ENCODE assay signal across 9 cellular contexts in genomic region chr16:53132406-53132805, GRCh38.
DNase-seq lines count a peak whose midpoint lies in the region; ATAC-seq and TF ChIP-seq lines count a peak whose summit lies in the region.
"Had no signal": no experiment of that assay in that cellular context is flagged by ENCODE, and none has a peak within 500 bp of the region (broad histone marks: within the 10 kb centered on the region; RNA-seq: fewer than 3 reads in every experiment).

No MANE protein-coding gene starts in this region.

- DNase-seq in AG09309 (ENCODE audit: low read depth) (no peak), brain microvascular endothelial cell (no peak), NCI-H1417 treated with DMSO at 0.1 percent for 48 hours (lab: John Stamatoyannopoulos, UW) (no peak), dermis blood vessel endothelial cell (no peak)
- DNase-seq: NCI-H446 had no signal

- H3K36me3 ChIP-seq in HUES6 (ENCODE audit: control insufficient read depth, insufficient read depth, low read length) (no peaks in the 10 kb centered on the region), brain microvascular endothelial cell (replicated peaks) (no peaks in the 10 kb centered on the region), mesodermal cell (ENCODE audit: control insufficient read depth, insufficient read depth, low read length) (peaks cover 6% of the 10 kb centered on the region)

- H3K9ac ChIP-seq in HUES6 (ENCODE audit: low read length), result no peak overlapping the region

- H3K9me3 ChIP-seq in HUES6 (ENCODE audit: control insufficient read depth, insufficient read depth, low read depth, low read length) (no peaks in the 10 kb centered on the region), mesodermal cell (ENCODE audit: control insufficient read depth, low read length) (no peaks in the 10 kb centered on the region)

- H3K27me3 ChIP-seq in HUES6 (ENCODE audit: control insufficient read depth, insufficient read depth, low read length) (no peaks in the 10 kb centered on the region), brain microvascular endothelial cell (replicated peaks) (no peaks in the 10 kb centered on the region)

- 95% methylated on average over 3 of the region's 6 CpGs; no CpG with 5 or more reads in 1 of the 2 experiments for WGBS in mesodermal cell (ENCODE audit: insufficient coverage in 2 of 2), 2 experiments

- in situ Hi-C loops in brain microvascular endothelial cell (cut with HindIII; ENCODE audit: low pct_ligation_motif_present, low sequenced_read_pairs), result no loop called here

- ATAC-seq in HG03460 (IDR thresholded peaks at IDR 0.05; ENCODE audit: unreplicated experiment), result no peak
- ATAC-seq in GM19467 (IDR thresholded peaks at IDR 0.05; ENCODE audit: unreplicated experiment), result no peak

- H3K4me3 ChIP-seq in AG09309 (ENCODE audit: control insufficient read depth, low read depth, low read length) (peak overlapping the region; percentile 83), HUES6 (ENCODE audit: low read depth, low read length) (peak overlapping the region; percentile 89; the same call in 1 of the 2 replicates), brain microvascular endothelial cell (ENCODE audit: low read depth, low read length) (peak overlapping the region; percentile 81), mesodermal cell (ENCODE audit: extremely low read depth, insufficient read depth, low read length, poor library complexity, severe bottlenecking) (peak overlapping the region; percentile 73)

- H3K27ac ChIP-seq in HUES6 (ENCODE audit: low read depth, low read length) (no peak overlapping the region), brain microvascular endothelial cell (peak overlapping the region; percentile 71), mesodermal cell (ENCODE audit: low read depth, low read length, severe bottlenecking) (no peak overlapping the region)

- peaks cover 19% of the 10 kb centered on the region for H3K4me1 ChIP-seq in HUES6 (ENCODE audit: control insufficient read depth, insufficient read depth, low read length)
- H3K4me1 ChIP-seq in mesodermal cell (ENCODE audit: control insufficient read depth, insufficient read depth, low read length, poor library complexity, severe bottlenecking), result peaks cover 7% of the 10 kb centered on the region

- no peak for TF ChIP-seq CTCF in AG09309 (IDR thresholded peaks at IDR 0.05; ENCODE audit: control insufficient read depth, insufficient read depth, low read depth, low read length, missing control alignments)
- no peak for TF ChIP-seq CTCF in brain microvascular endothelial cell (IDR thresholded peaks at IDR 0.05; ENCODE audit: low read depth, low read length, missing control alignments)
